ENCODE assay signal across 18 cellular contexts in genomic region chr20:47252879-47253307, GRCh38.
A peak's percentile ranks its signal among the peaks of the same experiment; 100 is the strongest.
DNase-seq lines count a peak whose midpoint lies in the region; ATAC-seq and TF ChIP-seq lines count a peak whose summit lies in the region.
"Had no signal": no experiment of that assay in that cellular context is flagged by ENCODE, and none has a peak within 500 bp of the region (broad histone marks: within the 10 kb centered on the region; RNA-seq: fewer than 3 reads in every experiment).

No MANE protein-coding gene starts in this region.

- TF ChIP-seq EP300 in stomach (IDR thresholded peaks at IDR 0.05), result no peak

- H3K36me3 ChIP-seq in cardiac muscle cell, result peaks cover 12% of the 10 kb centered on the region
- peaks cover 16 to 76% (median 56%) of the 10 kb centered on the region in 4 donors for H3K36me3 ChIP-seq in stomach

- H3K9me3 ChIP-seq in cardiac muscle cell (ENCODE audit: low read depth) (no peaks in the 10 kb centered on the region), stomach (no peaks in the 10 kb centered on the region)
- H3K9me3 ChIP-seq: left lung, neutrophil, tibial artery had no signal

- no peak for TF ChIP-seq POLR2A in stomach (IDR thresholded peaks at IDR 0.05)

- POLR2A ChIA-PET in RWPE1 (lab: Yijun Ruan, JAX; ENCODE audit: low non-redundant PET), result interaction anchor here (0.6 kb wide), 1 partner anchor 17 kb away, joined by 5 read pairs; no protein-coding TSS in a partner anchor

- H3K27ac ChIP-seq in cardiac muscle cell, result peak overlapping the region; percentile 90
- H3K27ac ChIP-seq in RWPE1, result peak overlapping the region; percentile 39
- H3K27ac ChIP-seq in stomach, result peak overlapping the region; percentile 34 to 68 (median 55)
- H3K27ac ChIP-seq in coronary artery, result peak overlapping the region in 1 of 2 donors; percentile 21
- H3K27ac ChIP-seq: left lung, neutrophil had no signal

- H3K27me3 ChIP-seq in cardiac muscle cell (no peaks in the 10 kb centered on the region), stomach (no peaks in the 10 kb centered on the region)
- H3K27me3 ChIP-seq: left lung, neutrophil, tibial artery had no signal

- no peak for TF ChIP-seq CTCF in cardiac muscle cell (IDR thresholded peaks at IDR 0.05; ENCODE audit: low read depth, low read length)
- no peak for TF ChIP-seq CTCF in RWPE1 (conservative IDR thresholded peaks at IDR 0.05; ENCODE audit: low read depth)
- no peak for TF ChIP-seq CTCF in stomach (IDR thresholded peaks at IDR 0.05)
- no peak for TF ChIP-seq CTCF in coronary artery (IDR thresholded peaks at IDR 0.05)

- H3K4me3 ChIP-seq in cardiac muscle cell (no peak overlapping the region), stomach (no peak overlapping the region), coronary artery (no peak overlapping the region)
- H3K4me3 ChIP-seq: left lung had no signal

- H3K4me1 ChIP-seq in cardiac muscle cell (ENCODE audit: low read depth) (peaks cover 26% of the 10 kb centered on the region), stomach (peaks cover 39 to 67% (median 50%) of the 10 kb centered on the region in 4 donors)
- H3K4me1 ChIP-seq: left lung had no signal

- intact Hi-C loops in Right ventricle myocardium inferior (cut with DNase I), result loop anchor here (5.0 kb wide), 1 partner anchor 36 kb away; no protein-coding TSS in a partner anchor
- intact Hi-C loops in left colon (cut with DNase I, micrococcal nuclease), result no loop called here
- intact Hi-C loops in stomach (cut with DNase I; ENCODE audit: low total_unique reads), result no loop called here

- DNase-seq in cardiac muscle cell (ENCODE audit: low read depth in 1 of 2, low spot score in 1 of 2) (no peak), Right ventricle myocardium inferior (ENCODE audit: missing footprints) (no peak), RWPE1 (ENCODE audit: low spot score) (no peak), left colon (no peak), stomach (peak; percentile 58), coronary artery (ENCODE audit: low spot score) (no peak), SW480 (ENCODE audit: low spot score) (no peak), DMS153 (lab: John Stamatoyannopoulos, UW) (no peak)
- DNase-seq: activated CD4-positive, alpha-beta T cell treated with anti-CD3 and anti-CD28 coated beads, Interleukin-2, amount 10 ng/mL, durations not matched to agents 7 days and 5 days; activated effector memory CD4-positive, alpha-beta T cell treated with anti-CD3 and anti-CD28 coated beads, Interleukin-2, amount 50 U/mL, for 16 hours; amniotic stem cell; central memory CD4-positive, alpha-beta T cell; left lung; NCI-H1417 treated with DMSO at 0.1 percent for 48 hours; NK-92 treated with Interleukin-12 subunit alpha and Interleukin-12 subunit beta, amount 100 ng/mL, for 24 hours; stimulated activated naive CD4-positive, alpha-beta T cell treated with Interleukin-2 at 50 U/mL for 16 hours; tibial artery had no signal

- CTCF ChIA-PET in RWPE1 (lab: Yijun Ruan, JAX), result interaction anchor here (1.1 kb wide), 1 partner anchor 12 kb away, joined by 5 read pairs; no protein-coding TSS in a partner anchor

- 48 to 72% (median 60%) methylated on average over 3 of the region's 3 CpGs for WGBS in stomach, 5 donors

- no peak for ATAC-seq in Right ventricle myocardium inferior
- ATAC-seq in left colon, result peak; percentile 71
